Comparison of ENCODE assay signal across 1 cellular context in the genomic region with DNA sequence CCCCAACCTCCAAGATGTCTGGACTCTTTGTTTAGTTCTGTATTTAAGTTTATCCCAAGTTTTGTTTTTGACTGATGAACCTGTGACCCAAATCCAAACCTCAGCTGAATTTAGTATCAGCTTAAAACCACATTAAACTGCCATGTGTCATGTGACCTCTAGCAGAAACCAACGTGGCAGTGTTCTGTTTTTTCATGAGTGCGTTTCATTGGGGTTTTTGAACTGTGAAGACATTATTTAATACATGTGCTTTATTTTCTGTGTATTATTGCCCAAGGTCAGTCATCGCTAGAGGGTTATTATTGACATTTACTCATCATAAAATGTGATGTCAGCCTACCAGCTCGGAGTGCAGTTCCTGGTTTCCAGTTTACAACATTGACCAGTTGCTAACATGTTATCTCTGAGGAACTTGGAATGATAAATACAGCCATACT.
TF ChIP-seq lines count a peak whose summit lies in the region.

No MANE protein-coding gene starts in this region.

TF ChIP-seq in HCT116, 20 proteins besides CTCF, POLR2A, EP300 and RAD21 (continued from another document):
- TF ChIP-seq, protein P1, sequence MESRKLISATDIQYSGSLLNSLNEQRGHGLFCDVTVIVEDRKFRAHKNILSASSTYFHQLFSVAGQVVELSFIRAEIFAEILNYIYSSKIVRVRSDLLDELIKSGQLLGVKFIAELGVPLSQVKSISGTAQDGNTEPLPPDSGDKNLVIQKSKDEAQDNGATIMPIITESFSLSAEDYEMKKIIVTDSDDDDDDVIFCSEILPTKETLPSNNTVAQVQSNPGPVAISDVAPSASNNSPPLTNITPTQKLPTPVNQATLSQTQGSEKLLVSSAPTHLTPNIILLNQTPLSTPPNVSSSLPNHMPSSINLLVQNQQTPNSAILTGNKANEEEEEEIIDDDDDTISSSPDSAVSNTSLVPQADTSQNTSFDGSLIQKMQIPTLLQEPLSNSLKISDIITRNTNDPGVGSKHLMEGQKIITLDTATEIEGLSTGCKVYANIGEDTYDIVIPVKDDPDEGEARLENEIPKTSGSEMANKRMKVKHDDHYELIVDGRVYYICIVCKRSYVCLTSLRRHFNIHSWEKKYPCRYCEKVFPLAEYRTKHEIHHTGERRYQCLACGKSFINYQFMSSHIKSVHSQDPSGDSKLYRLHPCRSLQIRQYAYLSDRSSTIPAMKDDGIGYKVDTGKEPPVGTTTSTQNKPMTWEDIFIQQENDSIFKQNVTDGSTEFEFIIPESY (IDR thresholded peaks at IDR 0.05; ENCODE audit: extremely low read depth, insufficient replicate concordance, low read length) = no peak
- TF ChIP-seq SP1 (IDR thresholded peaks at IDR 0.05; ENCODE audit: low read depth) = no peak
- TF ChIP-seq, protein P2, sequence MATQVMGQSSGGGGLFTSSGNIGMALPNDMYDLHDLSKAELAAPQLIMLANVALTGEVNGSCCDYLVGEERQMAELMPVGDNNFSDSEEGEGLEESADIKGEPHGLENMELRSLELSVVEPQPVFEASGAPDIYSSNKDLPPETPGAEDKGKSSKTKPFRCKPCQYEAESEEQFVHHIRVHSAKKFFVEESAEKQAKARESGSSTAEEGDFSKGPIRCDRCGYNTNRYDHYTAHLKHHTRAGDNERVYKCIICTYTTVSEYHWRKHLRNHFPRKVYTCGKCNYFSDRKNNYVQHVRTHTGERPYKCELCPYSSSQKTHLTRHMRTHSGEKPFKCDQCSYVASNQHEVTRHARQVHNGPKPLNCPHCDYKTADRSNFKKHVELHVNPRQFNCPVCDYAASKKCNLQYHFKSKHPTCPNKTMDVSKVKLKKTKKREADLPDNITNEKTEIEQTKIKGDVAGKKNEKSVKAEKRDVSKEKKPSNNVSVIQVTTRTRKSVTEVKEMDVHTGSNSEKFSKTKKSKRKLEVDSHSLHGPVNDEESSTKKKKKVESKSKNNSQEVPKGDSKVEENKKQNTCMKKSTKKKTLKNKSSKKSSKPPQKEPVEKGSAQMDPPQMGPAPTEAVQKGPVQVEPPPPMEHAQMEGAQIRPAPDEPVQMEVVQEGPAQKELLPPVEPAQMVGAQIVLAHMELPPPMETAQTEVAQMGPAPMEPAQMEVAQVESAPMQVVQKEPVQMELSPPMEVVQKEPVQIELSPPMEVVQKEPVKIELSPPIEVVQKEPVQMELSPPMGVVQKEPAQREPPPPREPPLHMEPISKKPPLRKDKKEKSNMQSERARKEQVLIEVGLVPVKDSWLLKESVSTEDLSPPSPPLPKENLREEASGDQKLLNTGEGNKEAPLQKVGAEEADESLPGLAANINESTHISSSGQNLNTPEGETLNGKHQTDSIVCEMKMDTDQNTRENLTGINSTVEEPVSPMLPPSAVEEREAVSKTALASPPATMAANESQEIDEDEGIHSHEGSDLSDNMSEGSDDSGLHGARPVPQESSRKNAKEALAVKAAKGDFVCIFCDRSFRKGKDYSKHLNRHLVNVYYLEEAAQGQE (IDR thresholded peaks at IDR 0.05; ENCODE audit: low read depth) = no peak
- TF ChIP-seq POLR2AphosphoS5 (IDR thresholded peaks at IDR 0.05; ENCODE audit: low read depth, low read length) = no peak
- TF ChIP-seq ZNF274 (IDR thresholded peaks at IDR 0.05; ENCODE audit: low read depth, low read length) = no peak
- no peak for TF ChIP-seq SIN3A (IDR thresholded peaks at IDR 0.05; ENCODE audit: low read depth)
- no peak for TF ChIP-seq ZFX (IDR thresholded peaks at IDR 0.05)
- TF ChIP-seq FOSL1 (IDR thresholded peaks at IDR 0.05; ENCODE audit: low read depth) = no peak
- TF ChIP-seq CEBPB (IDR thresholded peaks at IDR 0.05; ENCODE audit: low read depth) = no peak
- no peak for TF ChIP-seq EZH2 (IDR thresholded peaks at IDR 0.05)
TF ChIP-seq in HCT116: peak in this region for 0.
